14 cellular contexts compared by ENCODE assay signal in the genomic region with DNA sequence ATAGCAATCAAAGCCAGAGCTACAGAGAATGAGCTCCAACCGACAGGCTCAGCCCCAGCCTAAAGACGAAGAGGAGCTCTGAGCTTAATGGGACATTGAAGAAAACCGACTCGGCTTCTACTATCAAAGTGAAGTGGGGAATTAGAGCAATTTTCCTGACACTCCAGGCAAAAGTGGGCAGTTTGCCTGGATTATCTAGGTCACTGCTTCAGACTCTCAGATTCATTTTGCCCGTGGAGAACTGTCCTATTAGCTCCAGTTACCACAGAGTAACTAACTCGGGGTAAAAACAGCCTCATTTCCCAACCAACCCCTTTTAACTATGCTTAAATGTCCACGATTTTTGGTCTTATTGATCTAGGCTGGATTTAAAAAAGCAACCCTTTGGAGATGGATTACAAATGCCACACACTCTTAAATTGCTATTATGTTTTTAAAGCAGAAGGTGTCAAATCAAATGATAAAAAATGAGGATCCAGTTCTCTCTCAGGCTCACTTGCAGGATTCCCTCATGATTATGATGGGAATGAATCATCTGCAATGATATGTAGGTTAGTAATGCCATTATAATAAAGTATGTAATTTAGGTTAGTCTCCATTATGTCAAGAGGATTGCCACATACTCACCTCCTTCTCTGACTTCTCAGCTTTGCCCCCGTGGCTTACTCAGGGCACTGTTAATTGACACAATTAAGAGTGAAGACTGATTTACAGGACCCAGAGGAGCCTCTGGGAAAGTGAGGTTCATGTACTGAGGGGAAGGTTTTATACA.
DNase-seq lines count a peak whose midpoint lies in the region; ATAC-seq, FAIRE-seq and TF ChIP-seq lines count a peak whose summit lies in the region.
"Had no signal": no experiment of that assay in that cellular context is flagged by ENCODE, and none has a peak within 500 bp of the region (broad histone marks: within the 10 kb centered on the region; RNA-seq: fewer than 3 reads in every experiment).

No MANE protein-coding gene starts in this region.

- TF ChIP-seq CTCF in epithelial cell of proximal tubule (conservative IDR thresholded peaks at IDR 0.05; ENCODE audit: low read depth, low read length), result no peak
- no peak for TF ChIP-seq CTCF in retinal pigment epithelial cell (conservative IDR thresholded peaks at IDR 0.05; ENCODE audit: low read depth, low read length)

- H3K4me3 ChIP-seq in epithelial cell of proximal tubule (ENCODE audit: low read depth, low read length), result no peak overlapping the region
- H3K4me3 ChIP-seq in retinal pigment epithelial cell (ENCODE audit: low read length), result no peak overlapping the region

- no peak for ATAC-seq in GM21367 (IDR thresholded peaks at IDR 0.05; ENCODE audit: unreplicated experiment)
- ATAC-seq: activated naive CD4-positive, alpha-beta T cell treated with anti-CD3 and anti-CD28 coated beads, Interleukin-2, amount 50 U/mL, for 72 hours had no signal

- TF ChIP-seq POLR2A in H54 (IDR thresholded peaks at IDR 0.05; ENCODE audit: low read depth, low read length), result no peak

- DNase-seq in HS-5 (ENCODE audit: low read depth) (peak; percentile 36), NCI-H2196 (lab: John Stamatoyannopoulos, UW; ENCODE audit: unreplicated experiment) (peak; percentile 37), epithelial cell of proximal tubule (ENCODE audit: low read depth) (peak; percentile 48), retinal pigment epithelial cell (ENCODE audit: low read depth) (peak; percentile 10), NCI-H526 treated with DMSO at 0.1 percent for 48 hours (lab: John Stamatoyannopoulos, UW) (no peak), H54 (ENCODE audit: insufficient read length, low spot score) (no peak)
- DNase-seq: activated CD4-positive, CD25-positive, alpha-beta regulatory T cell; central memory CD4-positive, alpha-beta T cell; EL; endodermal cell; glutamatergic neuron; NCI-H2171 treated with DMSO at 0.1 percent for 48 hours had no signal

- FAIRE-seq in H54 (lab: Jason Lieb, UNC), result no peak

Comparison
In these comparisons a context has a peak if more than half of its experiments do, and no peak if none do; other contexts are left out.
1. DNase-seq: peak in HS-5 (single experiment), NCI-H2196 (single experiment), epithelial cell of proximal tubule (single experiment) and retinal pigment epithelial cell (single experiment); none in NCI-H526 treated with DMSO at 0.1 percent for 48 hours (single experiment) and H54 (single experiment).